In the genomic region with DNA sequence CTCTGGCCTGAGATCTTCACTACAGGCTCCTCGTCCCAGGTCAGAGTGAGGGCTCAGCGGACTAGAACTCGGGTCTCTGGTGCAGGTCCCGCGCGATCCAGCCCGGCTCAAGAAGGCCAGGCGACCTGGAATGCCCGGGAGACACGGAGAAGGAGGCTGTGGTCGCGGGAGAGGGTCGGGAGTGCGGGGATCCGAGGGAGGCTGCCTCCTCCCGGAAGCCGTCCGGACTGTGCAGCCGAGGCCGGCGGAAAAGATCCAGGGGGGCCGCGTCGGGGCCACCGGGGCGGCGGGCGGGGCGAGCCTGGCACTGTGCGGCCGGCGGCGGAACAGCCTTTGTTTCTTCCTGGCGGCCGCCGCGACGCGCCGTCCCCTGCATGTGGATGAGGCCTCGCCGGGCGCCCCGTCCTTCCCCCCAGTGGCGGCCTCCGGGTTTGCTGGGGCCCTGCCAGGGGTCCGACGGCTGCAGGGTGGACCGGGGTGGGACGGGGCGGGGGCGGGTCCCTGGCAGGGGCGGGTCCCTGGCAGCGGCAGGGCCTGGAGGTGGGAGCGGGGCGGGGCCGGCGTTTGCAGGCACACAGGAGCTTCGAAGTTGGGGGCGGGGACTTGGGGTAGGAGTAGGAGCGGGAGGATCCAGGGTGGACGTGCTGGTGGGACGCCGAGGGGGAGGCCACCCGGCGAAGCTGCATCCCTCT, we compare ENCODE assay signal across 8 cellular contexts. TPM values are rescaled to one million over a fixed set of nuclear protein-coding genes. Genes with fewer than 3 reads are reported as not detected.
DNase-seq lines count a peak whose midpoint lies in the region; ATAC-seq and TF ChIP-seq lines count a peak whose summit lies in the region.
"Had no signal": no experiment of that assay in that cellular context is flagged by ENCODE, and none has a peak within 500 bp of the region (broad histone marks: within the 10 kb centered on the region; RNA-seq: fewer than 3 reads in every experiment).

No MANE protein-coding gene starts in this region.

- H3K4me3 ChIP-seq in Peyer's patch, result peak overlapping the region in 3 of 4 donors; percentile 1 to 42 (median 39)
- H3K4me3 ChIP-seq in left ventricle myocardium inferior, result peak overlapping the region; percentile 41
- peak overlapping the region; percentile 17 for H3K4me3 ChIP-seq in retinal pigment epithelial cell (ENCODE audit: low read length)

- H3K27me3 ChIP-seq in Peyer's patch, result peaks cover 0 to 35% of the 10 kb centered on the region in 2 donors
- H3K27me3 ChIP-seq in left ventricle myocardium inferior (ENCODE audit: low read depth), result peaks cover 100% of the 10 kb centered on the region

- H3K36me3 ChIP-seq in Peyer's patch, result no peaks in the 10 kb centered on the region
- H3K36me3 ChIP-seq in left ventricle myocardium inferior, result peaks cover 5% of the 10 kb centered on the region

- no peak for TF ChIP-seq CTCF in Peyer's patch (IDR thresholded peaks at IDR 0.05)
- TF ChIP-seq CTCF in left ventricle myocardium inferior (IDR thresholded peaks at IDR 0.05; ENCODE audit: borderline replicate concordance), result no peak
- TF ChIP-seq CTCF in retinal pigment epithelial cell (conservative IDR thresholded peaks at IDR 0.05; ENCODE audit: low read depth, low read length), result no peak

- peaks cover 0 to 17% (median 2%) of the 10 kb centered on the region in 4 donors for H3K4me1 ChIP-seq in Peyer's patch
- peaks cover 14% of the 10 kb centered on the region for H3K4me1 ChIP-seq in left ventricle myocardium inferior

- intact Hi-C loops in left ventricle myocardium inferior (cut with micrococcal nuclease), result no loop called here

- no peak for TF ChIP-seq POLR2A in Peyer's patch (IDR thresholded peaks at IDR 0.05)

- no peak for ATAC-seq in GM21528 (IDR thresholded peaks at IDR 0.05; ENCODE audit: low FRiP score, unreplicated experiment)

- peaks cover 0 to 17% (median 3%) of the 10 kb centered on the region in 4 donors for H3K9me3 ChIP-seq in Peyer's patch
- H3K9me3 ChIP-seq in left ventricle myocardium inferior (replicated peaks), result peaks cover 30% of the 10 kb centered on the region

- DNase-seq in HK-2 (ENCODE audit: unreplicated experiment) (peak; percentile 41), Peyer's patch (peak in 1 of 3 donors; percentile 67), left ventricle myocardium inferior (no peak), retinal pigment epithelial cell (ENCODE audit: low read depth) (peak; percentile 46), activated gamma-delta T cell (lab: John Stamatoyannopoulos, UW) (no peak), RPMI8226 (no peak)
- DNase-seq: T-helper 9 cell had no signal

- H3K27ac ChIP-seq in Peyer's patch (no peak overlapping the region), left ventricle myocardium inferior (replicated peaks) (no peak overlapping the region)

RNA-seq across cellular contexts. Expression of a gene that starts 1.0 kb away (rescaled TPM):
- total RNA-seq in Peyer's patch (not detected), left ventricle myocardium inferior (not detected)

RNA-seq across cellular contexts. Expression of a gene that starts 32.6 kb away (rescaled TPM):
- 10 to 100 TPM in 1 of 4 donors, 1 to 10 TPM in 3; 6.7 to 25.6 (median 7.8) TPM for total RNA-seq in Peyer's patch
- 20.8 TPM for total RNA-seq in left ventricle myocardium inferior

Comparison
In these comparisons a context has a peak if more than half of its experiments do, and no peak if none do; other contexts are left out.
1. DNase-seq: peak in HK-2 (single experiment) and retinal pigment epithelial cell (single experiment); none in left ventricle myocardium inferior (single experiment), activated gamma-delta T cell (single experiment) and RPMI8226 (single experiment).
2. Peak in every context shown above with its lines, with median percentiles within 50 percentile points of each other: H3K4me3 ChIP-seq.